Comparison of ENCODE assay signal across 12 cellular contexts in genomic region chr7:105164751-105165150, GRCh38.
DNase-seq lines count a peak whose midpoint lies in the region; ATAC-seq and TF ChIP-seq lines count a peak whose summit lies in the region.
"Had no signal": no experiment of that assay in that cellular context is flagged by ENCODE, and none has a peak within 500 bp of the region (broad histone marks: within the 10 kb centered on the region; RNA-seq: fewer than 3 reads in every experiment).

No MANE protein-coding gene starts in this region.

- in situ Hi-C loops in SK-MEL-5 (cut with HindIII; ENCODE audit: low pct_unique_long_range_greater_than_20kb, low sequenced_read_pairs) = no loop called here

- ATAC-seq in GM19023 (IDR thresholded peaks at IDR 0.05; ENCODE audit: unreplicated experiment) (no peak), HG03521 (IDR thresholded peaks at IDR 0.05; ENCODE audit: unreplicated experiment) (no peak)
- ATAC-seq: CD8-positive, alpha-beta T cell had no signal

- DNase-seq in SK-MEL-5 (ENCODE audit: low read depth, low spot score) = peak; percentile 93
- DNase-seq in choroid plexus epithelial cell (ENCODE audit: low read depth) = peak; percentile 54
- peak; percentile 10 for DNase-seq in iris pigment epithelial cell (ENCODE audit: low read depth)
- DNase-seq in NCI-H1930 (lab: John Stamatoyannopoulos, UW) = no peak
- no peak for DNase-seq in mesenteric fat pad (ENCODE audit: low spot score)
- DNase-seq: Caco-2; CD8-positive, alpha-beta T cell; DND-41; GDM1; HCEC 1CT had no signal

- no peak for TF ChIP-seq CTCF in choroid plexus epithelial cell (conservative IDR thresholded peaks at IDR 0.05; ENCODE audit: low read depth, low read length)

- no peak overlapping the region for H3K4me3 ChIP-seq in choroid plexus epithelial cell (ENCODE audit: low read depth, low read length)

Comparison
In these comparisons a context has a peak if more than half of its experiments do, and no peak if none do; other contexts are left out.
1. DNase-seq: peak in SK-MEL-5 (single experiment), choroid plexus epithelial cell (single experiment) and iris pigment epithelial cell (single experiment); none in NCI-H1930 (0 of 2) and mesenteric fat pad (single experiment).